In genomic region chr19:17202249-17202648, GRCh38 we compare ENCODE assay signal across 1 cellular context.
TF ChIP-seq lines count a peak whose summit lies in the region.

No MANE protein-coding gene starts in this region.

TF ChIP-seq in HCT116, 20 proteins besides CTCF, POLR2A, EP300 and RAD21 (continued from another document):
- TF ChIP-seq REST (IDR thresholded peaks at IDR 0.05; ENCODE audit: low read depth) (no peak), ZNF274 (IDR thresholded peaks at IDR 0.05; ENCODE audit: low read depth, low read length) (no peak), SRF (IDR thresholded peaks at IDR 0.05; ENCODE audit: low read depth) (no peak), EGR1 (IDR thresholded peaks at IDR 0.05; ENCODE audit: low read depth) (no peak), CBX3 (IDR thresholded peaks at IDR 0.05; ENCODE audit: low read depth) (no peak), ZBTB33 (IDR thresholded peaks at IDR 0.05; ENCODE audit: extremely low read depth, insufficient replicate concordance, low read length) (no peak), SIN3A (IDR thresholded peaks at IDR 0.05; ENCODE audit: low read depth) (no peak), EZH2 (IDR thresholded peaks at IDR 0.05) (no peak), MAX (IDR thresholded peaks at IDR 0.05) (no peak), ELF1 (IDR thresholded peaks at IDR 0.05; ENCODE audit: borderline replicate concordance, low read depth) (no peak), EZH2phosphoT487 (IDR thresholded peaks at IDR 0.05; ENCODE audit: borderline replicate concordance) (no peak), FOSL1 (IDR thresholded peaks at IDR 0.05; ENCODE audit: low read depth) (no peak), POLR2AphosphoS5 (IDR thresholded peaks at IDR 0.05; ENCODE audit: low read depth, low read length) (no peak)
